ENCODE assay signal across 26 cellular contexts in the genomic region with DNA sequence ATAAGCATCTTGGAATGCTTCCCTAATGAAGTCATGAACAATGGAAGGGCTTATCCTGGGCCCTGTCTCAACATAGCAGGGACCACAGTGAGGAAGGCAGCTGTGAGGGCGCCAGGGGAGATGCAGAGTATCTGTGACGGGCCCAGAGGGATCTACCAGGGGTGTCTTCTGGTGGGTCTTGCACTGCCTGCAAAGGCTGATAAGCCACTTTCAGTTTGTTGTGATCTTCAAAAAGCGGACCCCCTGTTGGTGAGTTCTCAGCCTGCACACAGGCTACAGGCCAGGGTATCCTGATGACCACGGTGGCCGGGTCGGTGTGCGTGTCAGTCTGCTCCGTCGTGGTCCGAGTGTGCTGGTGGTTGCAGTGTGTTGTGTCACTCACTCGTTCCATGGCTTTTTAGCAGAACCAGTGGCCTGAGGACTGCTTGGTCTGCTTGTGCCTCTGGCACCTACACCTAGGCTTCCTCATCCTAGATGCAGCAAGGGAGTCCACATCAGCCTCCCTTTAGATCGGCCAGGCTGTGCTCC. TPM values are rescaled to one million over a fixed set of nuclear protein-coding genes. Genes with fewer than 3 reads are reported as not detected.
"Had no signal": no experiment of that assay in that cellular context is flagged by ENCODE, and none has a peak within 500 bp of the region (broad histone marks: within the 10 kb centered on the region; RNA-seq: fewer than 3 reads in every experiment).

No MANE protein-coding gene starts in this region.

- DNase-seq: activated B cell treated with CpG ODN at 0.5 μM for 24 hours; activated CD4-positive, alpha-beta T cell treated with anti-CD3 and anti-CD28 coated beads, Interleukin-2, amount 50 U/mL, for 1 hour; activated CD8-positive, alpha-beta memory T cell treated with anti-CD3 and anti-CD28 coated beads, Interleukin-2, amount 10 ng/mL, durations not matched to agents 7 days and 5 days; activated CD8-positive, alpha-beta T cell treated with anti-CD3 and anti-CD28 coated beads, Interleukin-2, amount 10 ng/mL, durations not matched to agents 7 days and 5 days; activated gamma-delta T cell; activated naive CD4-positive, alpha-beta T cell treated with anti-CD3 and anti-CD28 coated beads, Interleukin-2, amount 10 ng/mL, durations not matched to agents 7 days and 5 days; activated naive CD8-positive, alpha-beta T cell treated with anti-CD3 and anti-CD28 coated beads, Interleukin-2, amount 10 ng/mL, durations not matched to agents 7 days and 5 days; activated T-cell treated with anti-CD3 and anti-CD28 coated beads for 4 hours; brain microvascular endothelial cell; caudate nucleus; cortex of kidney; foreskin melanocyte; heart right ventricle; left lung; lower lobe of right lung; mesendoderm; stimulated activated CD4-positive, alpha-beta T cell treated with anti-CD3 and anti-CD28 coated beads, Interleukin-12 subunit alpha, Interleukin-12 subunit beta, amount 100 ng/mL, for 4 hours; stimulated activated CD4-positive, alpha-beta T cell treated with anti-CD3 and anti-CD28 coated beads, Interleukin-4, amount 100 ng/mL, for 1 hour; substantia nigra; T-helper 1 cell; thyroid gland had no signal

- H3K36me3 ChIP-seq: ascending aorta, brain microvascular endothelial cell, heart right ventricle, left lung, lower lobe of right lung, right atrium auricular region, thyroid gland had no signal

- H3K27me3 ChIP-seq: ascending aorta, brain microvascular endothelial cell, left lung, right atrium auricular region, thyroid gland had no signal

- H3K27ac ChIP-seq: ascending aorta, brain microvascular endothelial cell, heart right ventricle, left lung, lower lobe of right lung, right atrium auricular region, thyroid gland had no signal

- H3K4me1 ChIP-seq: left lung, lower lobe of right lung had no signal

- H3K9me3 ChIP-seq: ascending aorta, heart right ventricle, left lung, lower lobe of right lung, right atrium auricular region, thyroid gland had no signal

- ATAC-seq: activated CD8-positive, alpha-beta memory T cell treated with anti-CD3 and anti-CD28 coated beads, Interleukin-2, amount 10 ng/mL, durations not matched to agents 7 days and 5 days; activated CD8-positive, alpha-beta T cell treated with anti-CD3 and anti-CD28 coated beads, Interleukin-2, amount 10 ng/mL, durations not matched to agents 7 days and 5 days; heart right ventricle; left lung; lower lobe of right lung had no signal

- H3K4me3 ChIP-seq: ascending aorta, heart right ventricle, left lung, lower lobe of right lung, right atrium auricular region, thyroid gland had no signal

RNA-seq across cellular contexts. Expression of a gene that starts 47.0 kb away (rescaled TPM):
- total RNA-seq: ascending aorta, glomerular endothelial cell, myocyte, pulmonary artery endothelial cell had no signal
